In genomic region chr11:131386408-131386807, GRCh38 we compare ENCODE assay signal across 35 cellular contexts. TPM values are rescaled to one million over a fixed set of nuclear protein-coding genes. Genes with fewer than 3 reads are reported as not detected.
"Had no signal": no experiment of that assay in that cellular context is flagged by ENCODE, and none has a peak within 500 bp of the region (broad histone marks: within the 10 kb centered on the region; RNA-seq: fewer than 3 reads in every experiment).

No MANE protein-coding gene starts in this region.

- H3K4me2 ChIP-seq: KMS-11 had no signal

- H3K4me3 ChIP-seq: MG63 had no signal

- H3K27me3 ChIP-seq: MG63 had no signal

- H3K27ac ChIP-seq: KMS-11 had no signal

- H3K9me3 ChIP-seq: MG63 had no signal

- DNase-seq: Karpas-422, Kasumi-1, KG1, MG63, MM.1S, MV-4-11, NCI-H1048, NCI-H1092, NCI-H1092 treated with DMSO at 0.1 percent for 48 hours, NCI-H1105, NCI-H1105 treated with DMSO at 0.1 percent for 48 hours, NCI-H1417, NCI-H1417 treated with DMSO at 0.1 percent for 48 hours, NCI-H1436, NCI-H1436 treated with DMSO at 0.1 percent for 48 hours, NCI-H146, NCI-H1694, NCI-H1694 treated with DMSO at 0.1 percent for 48 hours, NCI-H187, NCI-H187 treated with DMSO at 0.1 percent for 48 hours, NCI-H1930, NCI-H2029, NCI-H2029 treated with DMSO at 0.1 percent for 48 hours, NCI-H2081, NCI-H2081 treated with DMSO at 0.1 percent for 48 hours, NCI-H2107, NCI-H2171, NCI-H2171 treated with DMSO at 0.1 percent for 48 hours, NCI-H2227 treated with DMSO at 0.1 percent for 48 hours, NCI-H226, NCI-H345, NCI-H446, NCI-H446 treated with DMSO at 0.1 percent for 48 hours had no signal

- H3K36me3 ChIP-seq: MG63 had no signal

RNA-seq across cellular contexts. Expression of gene NTM, which starts 16.0 kb away (rescaled TPM):
- total RNA-seq: MCF 10A had no signal
